Comparison of ENCODE assay signal across 13 cellular contexts in the genomic region with DNA sequence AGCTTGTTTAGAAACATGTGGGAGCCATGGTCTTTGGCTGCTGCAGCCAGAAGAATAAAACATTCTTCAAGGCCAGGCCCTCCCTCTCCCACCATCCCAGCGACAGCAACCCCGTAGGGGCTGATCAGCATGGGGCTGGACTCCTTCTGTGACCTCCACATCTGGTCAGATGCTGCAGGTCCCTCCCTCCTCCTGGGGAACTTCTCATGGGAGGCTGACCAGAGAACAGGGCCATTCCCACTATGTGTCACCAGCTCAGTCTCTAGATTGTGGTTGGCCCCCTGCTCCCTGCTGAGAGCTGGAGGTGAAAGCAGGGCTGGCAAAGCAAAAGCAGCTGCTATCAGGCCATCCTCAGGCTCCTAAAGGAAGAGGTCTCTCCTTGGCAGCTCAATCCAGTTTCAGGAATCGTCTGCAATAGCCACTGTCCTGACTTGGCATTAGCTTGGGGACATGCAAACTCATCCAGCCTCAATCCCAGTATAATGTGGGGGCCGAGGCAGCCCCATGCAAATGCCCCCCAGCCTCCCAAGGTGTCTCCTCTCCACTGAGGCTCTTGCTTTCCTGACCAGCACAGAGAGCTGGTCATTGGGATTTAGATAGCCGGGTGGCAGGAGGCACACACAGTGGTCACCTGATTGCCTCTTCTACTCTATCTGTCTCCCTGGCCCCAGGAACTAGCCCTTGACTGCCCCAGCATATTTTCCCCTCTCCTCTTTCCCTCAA.
DNase-seq lines count a peak whose midpoint lies in the region; ATAC-seq, FAIRE-seq and TF ChIP-seq lines count a peak whose summit lies in the region.
"Had no signal": no experiment of that assay in that cellular context is flagged by ENCODE, and none has a peak within 500 bp of the region (broad histone marks: within the 10 kb centered on the region; RNA-seq: fewer than 3 reads in every experiment).

No MANE protein-coding gene starts in this region.

- no peaks in the 10 kb centered on the region for H3K4me1 ChIP-seq in GM23338 (ENCODE audit: insufficient read depth)

- no peak for TF ChIP-seq CTCF in fibroblast of mammary gland (conservative IDR thresholded peaks at IDR 0.05; ENCODE audit: control insufficient read depth, insufficient read depth, low read depth, low read length)
- TF ChIP-seq CTCF in GM23338 (conservative IDR thresholded peaks at IDR 0.05; ENCODE audit: low read depth in 2 of 2): no peak

- peak; percentile 46 for ATAC-seq in GM21723 (IDR thresholded peaks at IDR 0.05; ENCODE audit: unreplicated experiment)
- peak; percentile 20 for ATAC-seq in HG03280 (IDR thresholded peaks at IDR 0.05; ENCODE audit: unreplicated experiment)
- ATAC-seq in HG03571 (IDR thresholded peaks at IDR 0.05; ENCODE audit: unreplicated experiment): no peak
- no peak for ATAC-seq in GM23338
- ATAC-seq: gastrocnemius medialis had no signal

- DNase-seq in GM12892 (ENCODE audit: insufficient read length) (no peak), fibroblast of mammary gland (ENCODE audit: low read depth) (peak; percentile 36), iPS-NIHi11 (ENCODE audit: low spot score) (no peak), DMS79 (lab: John Stamatoyannopoulos, UW) (no peak), GM23338 (ENCODE audit: low spot score) (no peak)
- DNase-seq: activated gamma-delta T cell treated with Interleukin-2 at 50 U/mL for 16 hours; gastrocnemius medialis; NCI-H526; stimulated activated CD4-positive, alpha-beta T cell treated with anti-CD3 and anti-CD28 coated beads, Interleukin-2, amount 100 ng/mL, for 48 hours had no signal

- no peaks in the 10 kb centered on the region for H4K20me1 ChIP-seq in GM23338 (replicated peaks; ENCODE audit: insufficient read depth)

- 0 out of 2 replicates have a peak, but pooled peaks cover 3% of the 10 kb centered on the region for H3K9me2 ChIP-seq in GM23338 (ENCODE audit: insufficient read depth)

- TF ChIP-seq POLR2A in GM12892 (IDR thresholded peaks at IDR 0.05; ENCODE audit: low read depth, low read length): no peak

- no peaks in the 10 kb centered on the region for H3K36me3 ChIP-seq in GM23338 (ENCODE audit: insufficient read depth)
- H3K36me3 ChIP-seq: gastrocnemius medialis had no signal

- H3K79me2 ChIP-seq in GM23338 (replicated peaks; ENCODE audit: insufficient read depth): no peaks in the 10 kb centered on the region

- no peak overlapping the region for H3K4me3 Mint-ChIP-seq in GM23338

- H3K27me3 Mint-ChIP-seq in GM23338 (ENCODE audit: insufficient read depth, low read depth, poor library complexity): peaks cover 11% of the 10 kb centered on the region

- no peaks in the 10 kb centered on the region for H3K9me3 Mint-ChIP-seq in GM23338

- no peaks in the 10 kb centered on the region for H3F3A ChIP-seq in GM23338 (replicated peaks; ENCODE audit: low read depth)

- no peaks in the 10 kb centered on the region for H3K4me1 Mint-ChIP-seq in GM23338

- FAIRE-seq in GM12892 (lab: Jason Lieb, UNC): peak; percentile 95

- H3K27ac ChIP-seq in GM23338 (ENCODE audit: low read depth): no peak overlapping the region
- H3K27ac ChIP-seq: gastrocnemius medialis, SK-N-MC had no signal

- no peak overlapping the region for H3K27ac Mint-ChIP-seq in GM23338

- no peak overlapping the region for H2AFZ ChIP-seq in GM23338

- H3K36me3 Mint-ChIP-seq in GM23338 (ENCODE audit: low read depth): no peaks in the 10 kb centered on the region

- H3K4me3 ChIP-seq in fibroblast of mammary gland (ENCODE audit: control insufficient read depth, low read depth, low read length) (no peak overlapping the region), GM23338 (no peak overlapping the region)
- H3K4me3 ChIP-seq: gastrocnemius medialis, SK-N-MC had no signal

- H3K27me3 ChIP-seq in GM23338 (ENCODE audit: insufficient read depth): no peaks in the 10 kb centered on the region
- H3K27me3 ChIP-seq: gastrocnemius medialis had no signal

- no peak overlapping the region for H3K4me2 ChIP-seq in GM23338

TF ChIP-seq in GM23338, 12 proteins besides CTCF, POLR2A, EP300 and RAD21 (continues in another document):
- no peak for TF ChIP-seq CREB1 (CRISPR knock-in tag; IDR thresholded peaks at IDR 0.05; ENCODE audit: low read depth)
- no peak for TF ChIP-seq POLR2AphosphoS5 (IDR thresholded peaks at IDR 0.05; ENCODE audit: low read depth)
- TF ChIP-seq ZNF114 (CRISPR knock-in tag; IDR thresholded peaks at IDR 0.05): no peak
- TF ChIP-seq, protein P1, sequence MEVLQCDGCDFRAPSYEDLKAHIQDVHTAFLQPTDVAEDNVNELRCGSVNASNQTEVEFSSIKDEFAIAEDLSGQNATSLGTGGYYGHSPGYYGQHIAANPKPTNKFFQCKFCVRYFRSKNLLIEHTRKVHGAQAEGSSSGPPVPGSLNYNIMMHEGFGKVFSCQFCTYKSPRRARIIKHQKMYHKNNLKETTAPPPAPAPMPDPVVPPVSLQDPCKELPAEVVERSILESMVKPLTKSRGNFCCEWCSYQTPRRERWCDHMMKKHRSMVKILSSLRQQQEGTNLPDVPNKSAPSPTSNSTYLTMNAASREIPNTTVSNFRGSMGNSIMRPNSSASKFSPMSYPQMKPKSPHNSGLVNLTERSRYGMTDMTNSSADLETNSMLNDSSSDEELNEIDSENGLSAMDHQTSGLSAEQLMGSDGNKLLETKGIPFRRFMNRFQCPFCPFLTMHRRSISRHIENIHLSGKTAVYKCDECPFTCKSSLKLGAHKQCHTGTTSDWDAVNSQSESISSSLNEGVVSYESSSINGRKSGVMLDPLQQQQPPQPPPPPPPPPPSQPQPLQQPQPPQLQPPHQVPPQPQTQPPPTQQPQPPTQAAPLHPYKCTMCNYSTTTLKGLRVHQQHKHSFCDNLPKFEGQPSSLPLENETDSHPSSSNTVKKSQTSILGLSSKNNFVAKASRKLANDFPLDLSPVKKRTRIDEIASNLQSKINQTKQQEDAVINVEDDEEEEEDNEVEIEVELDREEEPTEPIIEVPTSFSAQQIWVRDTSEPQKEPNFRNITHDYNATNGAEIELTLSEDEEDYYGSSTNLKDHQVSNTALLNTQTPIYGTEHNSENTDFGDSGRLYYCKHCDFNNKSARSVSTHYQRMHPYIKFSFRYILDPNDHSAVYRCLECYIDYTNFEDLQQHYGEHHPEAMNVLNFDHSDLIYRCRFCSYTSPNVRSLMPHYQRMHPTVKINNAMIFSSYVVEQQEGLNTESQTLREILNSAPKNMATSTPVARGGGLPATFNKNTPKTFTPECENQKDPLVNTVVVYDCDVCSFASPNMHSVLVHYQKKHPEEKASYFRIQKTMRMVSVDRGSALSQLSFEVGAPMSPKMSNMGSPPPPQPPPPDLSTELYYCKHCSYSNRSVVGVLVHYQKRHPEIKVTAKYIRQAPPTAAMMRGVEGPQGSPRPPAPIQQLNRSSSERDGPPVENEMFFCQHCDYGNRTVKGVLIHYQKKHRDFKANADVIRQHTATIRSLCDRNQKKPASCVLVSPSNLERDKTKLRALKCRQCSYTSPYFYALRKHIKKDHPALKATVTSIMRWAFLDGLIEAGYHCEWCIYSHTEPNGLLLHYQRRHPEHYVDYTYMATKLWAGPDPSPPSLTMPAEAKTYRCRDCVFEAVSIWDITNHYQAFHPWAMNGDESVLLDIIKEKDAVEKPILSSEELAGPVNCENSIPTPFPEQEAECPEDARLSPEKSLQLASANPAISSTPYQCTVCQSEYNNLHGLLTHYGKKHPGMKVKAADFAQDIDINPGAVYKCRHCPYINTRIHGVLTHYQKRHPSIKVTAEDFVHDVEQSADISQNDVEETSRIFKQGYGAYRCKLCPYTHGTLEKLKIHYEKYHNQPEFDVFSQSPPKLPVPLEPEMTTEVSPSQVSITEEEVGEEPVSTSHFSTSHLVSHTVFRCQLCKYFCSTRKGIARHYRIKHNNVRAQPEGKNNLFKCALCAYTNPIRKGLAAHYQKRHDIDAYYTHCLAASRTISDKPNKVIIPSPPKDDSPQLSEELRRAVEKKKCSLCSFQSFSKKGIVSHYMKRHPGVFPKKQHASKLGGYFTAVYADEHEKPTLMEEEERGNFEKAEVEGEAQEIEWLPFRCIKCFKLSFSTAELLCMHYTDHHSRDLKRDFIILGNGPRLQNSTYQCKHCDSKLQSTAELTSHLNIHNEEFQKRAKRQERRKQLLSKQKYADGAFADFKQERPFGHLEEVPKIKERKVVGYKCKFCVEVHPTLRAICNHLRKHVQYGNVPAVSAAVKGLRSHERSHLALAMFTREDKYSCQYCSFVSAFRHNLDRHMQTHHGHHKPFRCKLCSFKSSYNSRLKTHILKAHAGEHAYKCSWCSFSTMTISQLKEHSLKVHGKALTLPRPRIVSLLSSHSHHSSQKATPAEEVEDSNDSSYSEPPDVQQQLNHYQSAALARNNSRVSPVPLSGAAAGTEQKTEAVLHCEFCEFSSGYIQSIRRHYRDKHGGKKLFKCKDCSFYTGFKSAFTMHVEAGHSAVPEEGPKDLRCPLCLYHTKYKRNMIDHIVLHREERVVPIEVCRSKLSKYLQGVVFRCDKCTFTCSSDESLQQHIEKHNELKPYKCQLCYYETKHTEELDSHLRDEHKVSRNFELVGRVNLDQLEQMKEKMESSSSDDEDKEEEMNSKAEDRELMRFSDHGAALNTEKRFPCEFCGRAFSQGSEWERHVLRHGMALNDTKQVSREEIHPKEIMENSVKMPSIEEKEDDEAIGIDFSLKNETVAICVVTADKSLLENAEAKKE (CRISPR knock-in tag; IDR thresholded peaks at IDR 0.05): no peak
- TF ChIP-seq NANOG (IDR thresholded peaks at IDR 0.05; ENCODE audit: borderline replicate concordance): no peak
- TF ChIP-seq, protein P2, sequence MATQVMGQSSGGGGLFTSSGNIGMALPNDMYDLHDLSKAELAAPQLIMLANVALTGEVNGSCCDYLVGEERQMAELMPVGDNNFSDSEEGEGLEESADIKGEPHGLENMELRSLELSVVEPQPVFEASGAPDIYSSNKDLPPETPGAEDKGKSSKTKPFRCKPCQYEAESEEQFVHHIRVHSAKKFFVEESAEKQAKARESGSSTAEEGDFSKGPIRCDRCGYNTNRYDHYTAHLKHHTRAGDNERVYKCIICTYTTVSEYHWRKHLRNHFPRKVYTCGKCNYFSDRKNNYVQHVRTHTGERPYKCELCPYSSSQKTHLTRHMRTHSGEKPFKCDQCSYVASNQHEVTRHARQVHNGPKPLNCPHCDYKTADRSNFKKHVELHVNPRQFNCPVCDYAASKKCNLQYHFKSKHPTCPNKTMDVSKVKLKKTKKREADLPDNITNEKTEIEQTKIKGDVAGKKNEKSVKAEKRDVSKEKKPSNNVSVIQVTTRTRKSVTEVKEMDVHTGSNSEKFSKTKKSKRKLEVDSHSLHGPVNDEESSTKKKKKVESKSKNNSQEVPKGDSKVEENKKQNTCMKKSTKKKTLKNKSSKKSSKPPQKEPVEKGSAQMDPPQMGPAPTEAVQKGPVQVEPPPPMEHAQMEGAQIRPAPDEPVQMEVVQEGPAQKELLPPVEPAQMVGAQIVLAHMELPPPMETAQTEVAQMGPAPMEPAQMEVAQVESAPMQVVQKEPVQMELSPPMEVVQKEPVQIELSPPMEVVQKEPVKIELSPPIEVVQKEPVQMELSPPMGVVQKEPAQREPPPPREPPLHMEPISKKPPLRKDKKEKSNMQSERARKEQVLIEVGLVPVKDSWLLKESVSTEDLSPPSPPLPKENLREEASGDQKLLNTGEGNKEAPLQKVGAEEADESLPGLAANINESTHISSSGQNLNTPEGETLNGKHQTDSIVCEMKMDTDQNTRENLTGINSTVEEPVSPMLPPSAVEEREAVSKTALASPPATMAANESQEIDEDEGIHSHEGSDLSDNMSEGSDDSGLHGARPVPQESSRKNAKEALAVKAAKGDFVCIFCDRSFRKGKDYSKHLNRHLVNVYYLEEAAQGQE (IDR thresholded peaks at IDR 0.05; ENCODE audit: unreplicated experiment): no peak

Comparison
In these comparisons a context has a peak if more than half of its experiments do, and no peak if none do; other contexts are left out.
1. ATAC-seq: peak in GM21723 (single experiment) and HG03280 (single experiment); none in HG03571 (single experiment) and GM23338 (single experiment).